Comparison of ENCODE assay signal across 17 cellular contexts in the genomic region with DNA sequence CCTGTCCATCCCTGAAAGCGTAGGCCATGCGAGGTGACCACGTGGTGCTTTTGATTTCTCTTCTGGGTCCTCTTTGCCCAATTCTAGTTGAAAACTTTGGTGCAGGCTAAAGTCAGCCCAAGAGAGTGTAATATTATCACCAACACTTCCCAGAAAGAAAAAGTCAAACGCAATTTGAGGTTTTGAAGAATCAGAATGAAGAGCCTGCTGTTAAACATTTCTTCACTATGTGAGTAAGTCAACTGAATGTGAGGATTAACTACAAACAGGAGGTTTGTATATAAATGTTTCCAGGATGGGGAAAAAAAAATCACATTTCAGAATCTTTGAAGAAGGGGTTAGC.
"Had no signal": no experiment of that assay in that cellular context is flagged by ENCODE, and none has a peak within 500 bp of the region (broad histone marks: within the 10 kb centered on the region; RNA-seq: fewer than 3 reads in every experiment).

No MANE protein-coding gene starts in this region.

- H3K27ac ChIP-seq: psoas muscle, right lobe of liver, SJCRH30, suprapubic skin had no signal

- H3K4me1 ChIP-seq: right lobe of liver, SJCRH30 had no signal

- ATAC-seq: activated naive CD8-positive, alpha-beta T cell treated with anti-CD3 and anti-CD28 coated beads, Interleukin-2, amount 50 U/mL, for 24 hours; esophagus mucosa; psoas muscle; right lobe of liver had no signal

- H3K4me3 ChIP-seq: psoas muscle, right lobe of liver, SJCRH30, suprapubic skin had no signal

- H3K9me3 Mint-ChIP-seq: activated CD4-positive, alpha-beta T cell treated with anti-CD3 and anti-CD28 coated beads, Interleukin-2, amount 10 ng/mL, durations not matched to agents 24 days and 14 days; activated naive CD4-positive, alpha-beta T cell treated with anti-CD3 and anti-CD28 coated beads for 36 hours; activated naive CD8-positive, alpha-beta T cell treated with anti-CD3 and anti-CD28 coated beads, Interleukin-2, amount 50 U/mL, for 24 hours; activated T-helper 2 cell treated with anti-CD3 and anti-CD28 coated beads, Interferon-gamma antibody, Interleukin-2, Interleukin-4, amounts not matched to agents 10 μg/mL and 5 μg/mL and 100 μg/mL, durations not matched to agents 14 hours and 24 hours and 36 hours; type B pancreatic cell had no signal

- H3K27me3 Mint-ChIP-seq: activated CD4-positive, alpha-beta T cell treated with anti-CD3 and anti-CD28 coated beads, Interleukin-2, amount 10 ng/mL, durations not matched to agents 24 days and 14 days; activated naive CD8-positive, alpha-beta T cell treated with anti-CD3 and anti-CD28 coated beads, Interleukin-2, amount 50 U/mL, for 24 hours; type B pancreatic cell had no signal

- H3K4me3 Mint-ChIP-seq: activated CD4-positive, alpha-beta T cell treated with anti-CD3 and anti-CD28 coated beads, Interleukin-2, amount 10 ng/mL, durations not matched to agents 24 days and 14 days; activated naive CD4-positive, alpha-beta T cell treated with anti-CD3 and anti-CD28 coated beads for 36 hours; activated naive CD8-positive, alpha-beta T cell treated with anti-CD3 and anti-CD28 coated beads, Interleukin-2, amount 50 U/mL, for 24 hours; type B pancreatic cell had no signal

- H3K27ac Mint-ChIP-seq: activated naive CD4-positive, alpha-beta T cell treated with anti-CD3 and anti-CD28 coated beads for 36 hours; activated naive CD8-positive, alpha-beta T cell treated with anti-CD3 and anti-CD28 coated beads, Interleukin-2, amount 50 U/mL, for 24 hours; activated T-helper 2 cell treated with anti-CD3 and anti-CD28 coated beads, Interferon-gamma antibody, Interleukin-2, Interleukin-4, amounts not matched to agents 10 μg/mL and 5 μg/mL and 100 μg/mL, durations not matched to agents 14 hours and 24 hours and 36 hours; type B pancreatic cell had no signal

- H3K9me3 ChIP-seq: psoas muscle, right lobe of liver, SJCRH30, suprapubic skin had no signal

- H3K27me3 ChIP-seq: right lobe of liver, SJCRH30, suprapubic skin had no signal

- H3K36me3 ChIP-seq: right lobe of liver, SJCRH30, suprapubic skin had no signal

- DNase-seq: activated CD4-positive, CD25-positive, alpha-beta regulatory T cell; activated naive CD4-positive, alpha-beta T cell treated with anti-CD3 and anti-CD28 coated beads for 36 hours; activated naive CD8-positive, alpha-beta T cell treated with anti-CD3 and anti-CD28 coated beads, Interleukin-2, amount 50 U/mL, for 24 hours; activated T-cell treated with anti-CD3 and anti-CD28 coated beads for 4 hours; hypothalamus; left ventricle myocardium superior; mesendoderm; psoas muscle; right lobe of liver; SJCRH30; stimulated activated naive CD4-positive, alpha-beta T cell; SW 1271 had no signal
